Comparison of ENCODE assay signal across 9 cellular contexts in genomic region chr17:35460354-35460851, GRCh38. TPM values are rescaled to one million over a fixed set of nuclear protein-coding genes. Genes with fewer than 3 reads are reported as not detected.
DNase-seq lines count a peak whose midpoint lies in the region; ATAC-seq, FAIRE-seq and TF ChIP-seq lines count a peak whose summit lies in the region.
"Had no signal": no experiment of that assay in that cellular context is flagged by ENCODE, and none has a peak within 500 bp of the region (broad histone marks: within the 10 kb centered on the region; RNA-seq: fewer than 3 reads in every experiment).

No MANE protein-coding gene starts in this region.

- peaks cover 73% of the 10 kb centered on the region for H3K36me3 Mint-ChIP-seq in activated CD4-positive, alpha-beta T cell treated with anti-CD3 and anti-CD28 coated beads, Interleukin-2, amount 10 ng/mL, durations not matched to agents 24 days and 14 days (ENCODE audit: low read depth)
- peaks cover 2% of the 10 kb centered on the region for H3K36me3 Mint-ChIP-seq in endodermal cell (ENCODE audit: low read depth)

- WGBS in endodermal cell (ENCODE audit: insufficient coverage in 1 of 2, insufficient read length in 1 of 2), 2 experiments = 41 to 68% methylated on average over 16 to 44 of the region's 44 CpGs
- WGBS in ovary, 3 donors = 7 to 9% (median 7%) methylated on average over 44 of the region's 44 CpGs

- H3K27ac Mint-ChIP-seq in activated CD4-positive, alpha-beta T cell treated with anti-CD3 and anti-CD28 coated beads, Interleukin-2, amount 10 ng/mL, durations not matched to agents 24 days and 14 days = peak overlapping the region; percentile 48
- H3K27ac Mint-ChIP-seq in endodermal cell = no peak overlapping the region

- H3K36me3 ChIP-seq in endodermal cell (ENCODE audit: control insufficient read depth, insufficient read depth, low read length) (no peaks in the 10 kb centered on the region), ovary (no peaks in the 10 kb centered on the region)

- ATAC-seq in GM19468 (IDR thresholded peaks at IDR 0.05; ENCODE audit: extremely low read depth, unreplicated experiment) = peak; percentile 55

- intact Hi-C loops in activated CD4-positive, alpha-beta T cell treated with anti-CD3 and anti-CD28 coated beads, Interleukin-2, amount 10 ng/mL, durations not matched to agents 24 days and 14 days (cut with micrococcal nuclease) = no loop called here
- intact Hi-C loops in ovary (cut with DNase I) = no loop called here

- H3K4me3 Mint-ChIP-seq in activated CD4-positive, alpha-beta T cell treated with anti-CD3 and anti-CD28 coated beads, Interleukin-2, amount 10 ng/mL, durations not matched to agents 24 days and 14 days = peak overlapping the region; percentile 52
- peak overlapping the region; percentile 46 for H3K4me3 Mint-ChIP-seq in endodermal cell

- H3K27me3 ChIP-seq in endodermal cell (ENCODE audit: control insufficient read depth, insufficient read depth, low read length, poor library complexity, severe bottlenecking) (peaks cover 12% of the 10 kb centered on the region), ovary (no peaks in the 10 kb centered on the region)

- TF ChIP-seq EP300 in ovary (IDR thresholded peaks at IDR 0.05) = no peak

- H3K9me3 ChIP-seq in endodermal cell (ENCODE audit: control insufficient read depth, low read length) (no peaks in the 10 kb centered on the region), ovary (no peaks in the 10 kb centered on the region)

- DNase-seq in Caki2 (ENCODE audit: low read depth) (peak; percentile 74), HTR-8/SVneo (ENCODE audit: insufficient read length, low spot score) (peak; percentile 17), endodermal cell (peak; percentile 97), ovary (peak in 2 of 5 donors; percentile 18 to 34), KBM-7 (no peak), NCI-H1105 (lab: John Stamatoyannopoulos, UW) (no peak)
- peak; percentile 81 for DNase-seq in activated CD4-positive, alpha-beta T cell treated with anti-CD3 and anti-CD28 coated beads, Interleukin-2, amount 10 ng/mL, durations not matched to agents 24 days and 14 days

- no peaks in the 10 kb centered on the region for H3K27me3 Mint-ChIP-seq in activated CD4-positive, alpha-beta T cell treated with anti-CD3 and anti-CD28 coated beads, Interleukin-2, amount 10 ng/mL, durations not matched to agents 24 days and 14 days
- H3K27me3 Mint-ChIP-seq in endodermal cell (ENCODE audit: insufficient read depth) = peaks cover 74% of the 10 kb centered on the region

- H3K4me1 ChIP-seq in endodermal cell (ENCODE audit: control insufficient read depth, insufficient read depth, low read length) (no peaks in the 10 kb centered on the region), ovary (ENCODE audit: insufficient read depth) (peaks cover 3% of the 10 kb centered on the region)

- H3K9ac ChIP-seq in endodermal cell (ENCODE audit: extremely low read depth, low read length, poor library complexity, severe bottlenecking) = no peak overlapping the region

- no peak for TF ChIP-seq CTCF in endodermal cell (conservative IDR thresholded peaks at IDR 0.05)
- TF ChIP-seq CTCF in ovary (IDR thresholded peaks at IDR 0.05) = no peak

- FAIRE-seq in HTR-8/SVneo (lab: Jason Lieb, UNC) = no peak

- H3K4me1 Mint-ChIP-seq in activated CD4-positive, alpha-beta T cell treated with anti-CD3 and anti-CD28 coated beads, Interleukin-2, amount 10 ng/mL, durations not matched to agents 24 days and 14 days = peaks cover 19% of the 10 kb centered on the region
- peaks cover 8% of the 10 kb centered on the region for H3K4me1 Mint-ChIP-seq in endodermal cell

- in situ Hi-C loops in Caki2 (cut with HindIII; ENCODE audit: low pct_unique_long_range_greater_than_20kb, low sequenced_read_pairs) = no loop called here
- in situ Hi-C loops in KBM-7 (cut with MboI; ENCODE audit: low pct_unique_long_range_greater_than_20kb, low sequenced_read_pairs) = no loop called here

- peak overlapping the region; percentile 67 for H3K4me3 ChIP-seq in endodermal cell (ENCODE audit: low read length)
- H3K4me3 ChIP-seq in ovary = peak overlapping the region; percentile 1

- H3K27ac ChIP-seq in endodermal cell (ENCODE audit: low read depth, low read length) (no peak overlapping the region), ovary (no peak overlapping the region)
- H3K27ac ChIP-seq: HL-60 had no signal

- H3K9me3 Mint-ChIP-seq in activated CD4-positive, alpha-beta T cell treated with anti-CD3 and anti-CD28 coated beads, Interleukin-2, amount 10 ng/mL, durations not matched to agents 24 days and 14 days = peaks cover 18% of the 10 kb centered on the region
- H3K9me3 Mint-ChIP-seq in endodermal cell = peaks cover 15% of the 10 kb centered on the region

- TF ChIP-seq POLR2A in ovary (IDR thresholded peaks at IDR 0.05) = no peak

RNA-seq across cellular contexts. Expression of gene SLFN13, which starts 11.8 kb away (rescaled TPM):
- total RNA-seq in Caki2 (2014; rRNA removed; shearing (Covaris generic); ENCODE audit: low replicate concordance) = 12.8 and 19.0 TPM in 2 replicates
- total RNA-seq in activated CD4-positive, alpha-beta T cell treated with anti-CD3 and anti-CD28 coated beads, Interleukin-2, amount 10 ng/mL, durations not matched to agents 24 days and 14 days = 34.5 and 36.8 TPM in 2 replicates
- total RNA-seq in endodermal cell = 10 to 100 TPM; 27.4 to 58.7 TPM
- polyA plus RNA-seq in endodermal cell (2013, experiment 1 of 2) = 2.6 TPM
- 2.9 TPM for polyA plus RNA-seq in endodermal cell (2013, experiment 2 of 2)
- total RNA-seq in ovary = 10 to 100 TPM in 5 of 7 donors, 1 to 10 TPM in 2; 1.7 to 20.6 (median 14.4) TPM
- 1 to 10 TPM in 1 of 2 donors, under 1 TPM in 1; 0.99 to 6.4 TPM for polyA plus RNA-seq in ovary

RNA-seq across cellular contexts. Expression of gene SLFN12, which starts 28.1 kb away (rescaled TPM):
- total RNA-seq in Caki2 (2014; rRNA removed; shearing (Covaris generic); ENCODE audit: low replicate concordance) = 7.8 and 13.2 TPM in 2 replicates
- 5.0 and 7.8 TPM in 2 replicates for total RNA-seq in activated CD4-positive, alpha-beta T cell treated with anti-CD3 and anti-CD28 coated beads, Interleukin-2, amount 10 ng/mL, durations not matched to agents 24 days and 14 days
- total RNA-seq in endodermal cell = 1 to 10 TPM; 3.7 to 4.9 TPM
- 1.1 TPM for polyA plus RNA-seq in endodermal cell (2013, experiment 1 of 2)
- 0.83 TPM for polyA plus RNA-seq in endodermal cell (2013, experiment 2 of 2)
- total RNA-seq in ovary = 10 to 100 TPM in 2 of 7 donors, 1 to 10 TPM in 5; 7.0 to 11.3 (median 7.8) TPM
- polyA plus RNA-seq in ovary = 10 to 100 TPM in 1 of 2 donors, 1 to 10 TPM in 1; 4.4 to 10.3 TPM

Comparison
In these comparisons a context has a peak if more than half of its experiments do, and no peak if none do; other contexts are left out.
1. DNase-seq: peak in Caki2 (single experiment), HTR-8/SVneo (single experiment), activated CD4-positive, alpha-beta T cell treated with anti-CD3 and anti-CD28 coated beads, Interleukin-2, amount 10 ng/mL, durations not matched to agents 24 days and 14 days (single experiment) and endodermal cell (single experiment); none in KBM-7 (single experiment) and NCI-H1105 (single experiment).